13 cellular contexts compared by ENCODE assay signal in the genomic region with DNA sequence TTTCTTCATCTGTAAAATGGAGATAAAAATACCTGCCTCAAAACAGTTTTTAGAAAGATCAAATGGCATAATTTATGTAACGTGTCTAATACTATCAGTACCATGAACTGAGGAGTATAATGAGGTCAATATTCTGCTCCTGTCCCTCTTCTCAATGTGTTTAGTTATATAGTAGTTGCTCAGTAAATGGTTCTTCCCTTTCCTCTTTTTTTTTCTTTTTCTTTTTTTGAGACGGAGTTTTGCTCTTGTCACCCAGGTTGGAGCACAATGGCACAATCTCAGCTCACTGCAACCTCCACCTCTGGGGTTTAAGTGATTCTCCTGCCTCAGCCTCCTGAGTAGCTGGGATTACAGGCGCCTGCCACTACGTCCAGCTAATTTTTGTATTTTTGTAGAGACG. TPM values are rescaled to one million over a fixed set of nuclear protein-coding genes. Genes with fewer than 3 reads are reported as not detected.
DNase-seq lines count a peak whose midpoint lies in the region; ATAC-seq and TF ChIP-seq lines count a peak whose summit lies in the region.
"Had no signal": no experiment of that assay in that cellular context is flagged by ENCODE, and none has a peak within 500 bp of the region (broad histone marks: within the 10 kb centered on the region; RNA-seq: fewer than 3 reads in every experiment).

No MANE protein-coding gene starts in this region.

- H3K36me3 Mint-ChIP-seq in GM23338 (ENCODE audit: low read depth), result no peaks in the 10 kb centered on the region; the same call in 2 of the 3 replicates
- peaks cover 53% of the 10 kb centered on the region for H3K36me3 Mint-ChIP-seq in activated T-helper 17 cell treated with anti-CD3 and anti-CD28 coated beads, Interleukin-2, amount 50 U/mL, for 72 hours (ENCODE audit: low read depth)

- H3K18ac ChIP-seq in mesenchymal stem cell (ENCODE audit: low read depth in 1 of 2, low read length in 2 of 2), result no peak overlapping the region

- H2BK5ac ChIP-seq in mesenchymal stem cell (ENCODE audit: low read depth, low read length, poor library complexity, severe bottlenecking), result no peak overlapping the region

- no peaks in the 10 kb centered on the region for H3K9me3 ChIP-seq in BE2C
- peaks cover 3% of the 10 kb centered on the region for H3K9me3 ChIP-seq in mesenchymal stem cell (ENCODE audit: control insufficient read depth, low read length)
- H3K9me3 ChIP-seq: left lung had no signal

- H3K4me2 ChIP-seq in GM23338, result peak overlapping the region; percentile 84; the same call in 1 of the 2 replicates
- no peak overlapping the region for H3K4me2 ChIP-seq in mesenchymal stem cell (ENCODE audit: low read length, poor library complexity, severe bottlenecking)

- no peak overlapping the region for H2BK12ac ChIP-seq in mesenchymal stem cell (ENCODE audit: low read length in 2 of 2)

- peak overlapping the region; percentile 97 for H3K4me3 Mint-ChIP-seq in GM23338
- H3K4me3 Mint-ChIP-seq in activated T-helper 17 cell treated with anti-CD3 and anti-CD28 coated beads, Interleukin-2, amount 50 U/mL, for 72 hours, result peak overlapping the region; percentile 88

- H3K9me3 Mint-ChIP-seq in GM23338, result no peaks in the 10 kb centered on the region
- H3K9me3 Mint-ChIP-seq in activated T-helper 17 cell treated with anti-CD3 and anti-CD28 coated beads, Interleukin-2, amount 50 U/mL, for 72 hours, result no peaks in the 10 kb centered on the region

- no peak overlapping the region for H2AK5ac ChIP-seq in mesenchymal stem cell (ENCODE audit: low read length, severe bottlenecking)

- H3K23ac ChIP-seq in mesenchymal stem cell (ENCODE audit: low read length in 2 of 2), result no peak overlapping the region

- H3K79me2 ChIP-seq in GM23338 (replicated peaks; ENCODE audit: insufficient read depth), result peaks cover 52% of the 10 kb centered on the region

- no peak overlapping the region for H2BK15ac ChIP-seq in mesenchymal stem cell (ENCODE audit: low read depth, poor library complexity, severe bottlenecking)

- peaks cover 2% of the 10 kb centered on the region; the same call in 2 of the 3 replicates for H3K4me1 Mint-ChIP-seq in GM23338
- H3K4me1 Mint-ChIP-seq in activated T-helper 17 cell treated with anti-CD3 and anti-CD28 coated beads, Interleukin-2, amount 50 U/mL, for 72 hours, result peaks cover 17% of the 10 kb centered on the region

- H3K36me3 ChIP-seq in BE2C, result no peaks in the 10 kb centered on the region
- no peaks in the 10 kb centered on the region for H3K36me3 ChIP-seq in GM23338 (ENCODE audit: insufficient read depth)
- no peaks in the 10 kb centered on the region for H3K36me3 ChIP-seq in mesenchymal stem cell (ENCODE audit: control insufficient read depth in 1 of 2, insufficient read depth in 2 of 2, low read depth in 1 of 2, low read length in 2 of 2)
- H3K36me3 ChIP-seq: left lung had no signal

- peak overlapping the region; percentile 99 for H3K9ac ChIP-seq in mesenchymal stem cell (ENCODE audit: low read length)

- H3K27ac ChIP-seq in GM23338 (ENCODE audit: low read depth) (no peak overlapping the region), mesenchymal stem cell (ENCODE audit: low read length, poor library complexity, severe bottlenecking) (no peak overlapping the region)

- DNase-seq in BE2C (no peak), GM23338 (ENCODE audit: low spot score) (no peak), mesenchymal stem cell (no peak), COLO668 (lab: John Stamatoyannopoulos, UW; ENCODE audit: unreplicated experiment) (no peak), HK-2 (ENCODE audit: unreplicated experiment) (no peak), NCI-H524 treated with DMSO at 0.1 percent for 48 hours (lab: John Stamatoyannopoulos, UW) (no peak)
- DNase-seq: DMS53; left lung; NCI-H510A; stimulated activated naive CD4-positive, alpha-beta T cell had no signal

- H3F3A ChIP-seq in GM23338 (replicated peaks; ENCODE audit: low read depth), result 0 out of 2 replicates have a peak, but pooled peaks cover 2% of the 10 kb centered on the region

- 95% methylated on average over 4 of the region's 5 CpGs for WGBS in mesenchymal stem cell

- no peak overlapping the region for H3K4ac ChIP-seq in mesenchymal stem cell (ENCODE audit: low read depth in 1 of 2, low read length in 2 of 2)

- H3K9me2 ChIP-seq in GM23338 (ENCODE audit: insufficient read depth), result no peaks in the 10 kb centered on the region

- H2AFZ ChIP-seq in GM23338, result no peak overlapping the region
- H2AFZ ChIP-seq in mesenchymal stem cell (ENCODE audit: low read depth, low read length), result no peak overlapping the region

- H3K27me3 Mint-ChIP-seq in GM23338 (ENCODE audit: insufficient read depth, low read depth, poor library complexity), result peaks cover 2% of the 10 kb centered on the region
- H3K27me3 Mint-ChIP-seq in activated T-helper 17 cell treated with anti-CD3 and anti-CD28 coated beads, Interleukin-2, amount 50 U/mL, for 72 hours, result no peaks in the 10 kb centered on the region

- H3K4me3 ChIP-seq in BE2C (ENCODE audit: low read depth, low read length), result peak overlapping the region; percentile 90
- peak overlapping the region; percentile 85 for H3K4me3 ChIP-seq in GM23338
- H3K4me3 ChIP-seq in mesenchymal stem cell (ENCODE audit: insufficient read depth in 1 of 2, low read depth in 1 of 2, low read length in 2 of 2), result peak overlapping the region in 1 of 2 experiments; percentile 95

- ATAC-seq in GM23338 (no peak), HG03097 (IDR thresholded peaks at IDR 0.05; ENCODE audit: low FRiP score, unreplicated experiment) (no peak)
- ATAC-seq in activated T-helper 17 cell treated with anti-CD3 and anti-CD28 coated beads, Interleukin-2, amount 50 U/mL, for 72 hours (replicated peaks), result no peak
- ATAC-seq: esophagus mucosa, left lung had no signal

- H4K91ac ChIP-seq in mesenchymal stem cell (ENCODE audit: low read length), result no peak overlapping the region

- H2BK120ac ChIP-seq in mesenchymal stem cell (ENCODE audit: low read depth, low read length), result no peak overlapping the region

- no peaks in the 10 kb centered on the region for H3K27me3 ChIP-seq in BE2C
- H3K27me3 ChIP-seq in GM23338 (ENCODE audit: insufficient read depth), result no peaks in the 10 kb centered on the region
- H3K27me3 ChIP-seq in mesenchymal stem cell (ENCODE audit: control insufficient read depth in 1 of 2, insufficient read depth in 1 of 2, low read length in 2 of 2), result peaks cover 0 to 13% of the 10 kb centered on the region in 2 experiments
- H3K27me3 ChIP-seq: left lung had no signal

- no peak overlapping the region for H3K27ac Mint-ChIP-seq in GM23338
- H3K27ac Mint-ChIP-seq in activated T-helper 17 cell treated with anti-CD3 and anti-CD28 coated beads, Interleukin-2, amount 50 U/mL, for 72 hours, result peak overlapping the region; percentile 97

- TF ChIP-seq CTCF in BE2C (IDR thresholded peaks at IDR 0.05; ENCODE audit: low read depth, low read length), result no peak
- no peak for TF ChIP-seq CTCF in GM23338 (conservative IDR thresholded peaks at IDR 0.05; ENCODE audit: low read depth in 2 of 2)

- no peaks in the 10 kb centered on the region for H3K79me1 ChIP-seq in mesenchymal stem cell (replicated peaks; ENCODE audit: low read length, poor library complexity, severe bottlenecking)

- no peaks in the 10 kb centered on the region for H4K20me1 ChIP-seq in GM23338 (replicated peaks; ENCODE audit: insufficient read depth)

- H3K4me1 ChIP-seq in BE2C (no peaks in the 10 kb centered on the region), GM23338 (ENCODE audit: insufficient read depth) (no peaks in the 10 kb centered on the region; the same call in 1 of the 2 replicates), mesenchymal stem cell (ENCODE audit: control insufficient read depth, insufficient read depth, low read depth, low read length) (peaks cover 3% of the 10 kb centered on the region)

- no peak overlapping the region for H4K8ac ChIP-seq in mesenchymal stem cell (ENCODE audit: low read length)

- H3K14ac ChIP-seq in mesenchymal stem cell (ENCODE audit: low read length in 2 of 2), result no peak overlapping the region

TF ChIP-seq in GM23338, 12 proteins besides CTCF, POLR2A, EP300 and RAD21 (continues in another document):
- no peak for TF ChIP-seq NANOG (IDR thresholded peaks at IDR 0.05; ENCODE audit: borderline replicate concordance)
- TF ChIP-seq ZNF114 (CRISPR knock-in tag; IDR thresholded peaks at IDR 0.05), result no peak
- TF ChIP-seq JUNB (IDR thresholded peaks at IDR 0.05; ENCODE audit: unreplicated experiment), result no peak
- no peak for TF ChIP-seq POLR2AphosphoS5 (IDR thresholded peaks at IDR 0.05; ENCODE audit: low read depth)

RNA-seq across cellular contexts. Expression of a gene that starts 1.3 kb away (rescaled TPM):
- polyA plus RNA-seq in BE2C (2012; ENCODE audit: insufficient read depth, insufficient read length, low read depth), result 22.7 TPM
- 34.6 and 37.1 TPM in 2 replicates for total RNA-seq in GM23338 (2014; rRNA removed; shearing (Covaris generic))
- 26.1 and 40.5 TPM in 2 replicates for polyA plus RNA-seq in GM23338 (2016; fragmentation: Nextera tagmentation; extraction: Ambion mirVana)
- 10 to 100 TPM; 21.2 to 25.8 TPM for total RNA-seq in activated T-helper 17 cell treated with anti-CD3 and anti-CD28 coated beads, Interleukin-2, amount 50 U/mL, for 72 hours
- polyA plus RNA-seq in mesenchymal stem cell (2013, experiment 1 of 2), result 15.5 TPM
- 16.5 TPM for polyA plus RNA-seq in mesenchymal stem cell (2013, experiment 2 of 2)
